In the genomic region with DNA sequence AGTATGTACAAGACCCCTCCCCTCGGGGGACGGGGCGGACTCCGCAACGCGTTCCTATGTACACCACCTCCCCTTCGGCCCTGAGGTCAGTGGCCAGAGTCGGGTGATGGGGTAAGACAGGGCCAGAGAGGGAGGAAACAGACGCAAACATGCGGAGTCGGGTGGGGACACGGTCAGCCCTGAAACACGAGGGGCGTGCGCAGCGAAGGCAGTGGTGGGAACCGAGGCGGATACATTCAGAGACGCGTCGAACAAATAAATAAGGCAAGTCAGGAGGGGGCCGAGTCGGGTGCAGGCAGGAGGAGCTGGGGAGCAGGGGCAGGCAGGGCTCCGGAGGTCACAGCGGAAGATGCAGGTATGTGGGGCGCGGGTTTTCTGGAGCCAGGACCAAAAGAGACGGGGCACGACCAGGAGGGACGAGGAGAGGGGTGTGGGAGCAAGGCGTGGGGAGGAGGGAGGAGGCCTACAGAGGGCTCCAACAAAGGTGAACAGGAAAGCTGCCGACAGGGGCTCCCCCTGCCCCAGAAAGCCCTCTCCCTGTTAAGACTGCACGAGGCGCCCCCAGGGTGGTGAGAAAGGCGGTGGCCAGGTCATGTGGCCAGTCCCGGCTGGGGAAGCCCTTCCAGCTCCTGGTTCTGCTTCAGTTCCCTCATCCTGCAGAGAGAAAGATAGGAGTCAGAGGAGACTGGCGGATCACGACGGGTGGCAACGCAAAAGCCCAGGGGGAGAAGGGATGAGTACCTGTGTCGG, we compare ENCODE assay signal across 8 cellular contexts. TPM values are rescaled to one million over a fixed set of nuclear protein-coding genes. Genes with fewer than 3 reads are reported as not detected.
DNase-seq lines count a peak whose midpoint lies in the region; ATAC-seq and TF ChIP-seq lines count a peak whose summit lies in the region.

No MANE protein-coding gene starts in this region.

- no peaks in the 10 kb centered on the region for H3K27me3 ChIP-seq in CD4-positive, alpha-beta T cell (ENCODE audit: control insufficient read depth, insufficient read depth, low read length)
- no peaks in the 10 kb centered on the region for H3K27me3 ChIP-seq in WERI-Rb-1 (ENCODE audit: insufficient read depth, low read depth, severe bottlenecking)
- no peaks in the 10 kb centered on the region for H3K27me3 ChIP-seq in esophagus muscularis mucosa
- no peaks in the 10 kb centered on the region for H3K27me3 ChIP-seq in ovary

- H3K4me3 Mint-ChIP-seq in CD4-positive, alpha-beta T cell, result peak overlapping the region; percentile 78
- H3K4me3 Mint-ChIP-seq in osteocyte (ENCODE audit: unreplicated experiment), result no peak overlapping the region

- H3K36me3 ChIP-seq in WERI-Rb-1 (peaks cover 36% of the 10 kb centered on the region), esophagus muscularis mucosa (peaks cover 19 to 49% (median 36%) of the 10 kb centered on the region in 4 donors), ovary (no peaks in the 10 kb centered on the region)

- no peak for ATAC-seq in CD4-positive, alpha-beta T cell (ENCODE audit: poor library complexity)
- ATAC-seq in HG02798 (IDR thresholded peaks at IDR 0.05; ENCODE audit: poor library complexity, unreplicated experiment) (peak; percentile 0), GM21717 (IDR thresholded peaks at IDR 0.05; ENCODE audit: unreplicated experiment) (no peak), GM21619 (IDR thresholded peaks at IDR 0.05; ENCODE audit: unreplicated experiment) (no peak)

- TF ChIP-seq POLR2A in esophagus muscularis mucosa (IDR thresholded peaks at IDR 0.05; ENCODE audit: low read depth) (no peak), ovary (IDR thresholded peaks at IDR 0.05) (no peak)

- no peak for TF ChIP-seq CTCF in CD4-positive, alpha-beta T cell (IDR thresholded peaks at IDR 0.05)
- TF ChIP-seq CTCF in WERI-Rb-1 (IDR thresholded peaks at IDR 0.05; ENCODE audit: low read depth, low read length) (no peak), esophagus muscularis mucosa (IDR thresholded peaks at IDR 0.05) (no peak), ovary (IDR thresholded peaks at IDR 0.05) (no peak), osteocyte (IDR thresholded peaks at IDR 0.05) (no peak)

- POLR2A ChIA-PET in CD4-positive, alpha-beta T cell (lab: Charles Lee), result interaction anchor here (0.6 to 9.8 kb wide), 20 partner anchors 11 to 1123 kb away, joined by 3 to 350 read pairs (median 8); a partner anchor contains a TSS

- CTCF ChIA-PET in CD4-positive, alpha-beta T cell (lab: Charles Lee), result interaction anchor here (0.8 to 3.3 kb wide), 10 partner anchors 15 to 223 kb away, joined by 3 to 21 read pairs (median 4); a partner anchor contains a TSS

- H3K4me3 ChIP-seq in WERI-Rb-1 (ENCODE audit: low read depth, low read length) (peak overlapping the region; percentile 65), esophagus muscularis mucosa (peak overlapping the region; percentile 76 to 86 (median 78)), ovary (peak overlapping the region; percentile 81)

- DNase-seq in CD4-positive, alpha-beta T cell, result peak in 6 of 10 experiments; percentile 18 to 37 (median 31)
- peak; percentile 44 for DNase-seq in WERI-Rb-1
- DNase-seq in esophagus muscularis mucosa (ENCODE audit: extremely low spot score), result no peak
- peak in 1 of 5 donors; percentile 43 for DNase-seq in ovary
- DNase-seq in osteocyte (ENCODE audit: extremely low spot score, unreplicated experiment), result no peak

- H3K27ac Mint-ChIP-seq in CD4-positive, alpha-beta T cell, result no peak overlapping the region
- no peak overlapping the region for H3K27ac Mint-ChIP-seq in osteocyte (ENCODE audit: unreplicated experiment)

- no peak for TF ChIP-seq EP300 in esophagus muscularis mucosa (IDR thresholded peaks at IDR 0.05)
- TF ChIP-seq EP300 in ovary (IDR thresholded peaks at IDR 0.05), result no peak

- intact Hi-C loops in CD4-positive, alpha-beta T cell (cut with DNase I, micrococcal nuclease), result loop anchor here (1.0 to 10.0 kb wide), 5 partner anchors 29 to 604 kb away; a partner anchor contains a TSS
- intact Hi-C loops in esophagus muscularis mucosa (cut with DNase I) (no loop called here), ovary (cut with DNase I) (no loop called here)

- H3K4me1 ChIP-seq in esophagus muscularis mucosa, result peaks cover 38 to 52% (median 47%) of the 10 kb centered on the region in 4 donors
- H3K4me1 ChIP-seq in ovary (ENCODE audit: insufficient read depth), result peaks cover 8% of the 10 kb centered on the region

- H3K36me3 Mint-ChIP-seq in CD4-positive, alpha-beta T cell (ENCODE audit: low read depth), result peaks cover 37% of the 10 kb centered on the region
- peaks cover 20% of the 10 kb centered on the region for H3K36me3 Mint-ChIP-seq in osteocyte (ENCODE audit: unreplicated experiment)

- no peaks in the 10 kb centered on the region for H3K9me3 ChIP-seq in CD4-positive, alpha-beta T cell (ENCODE audit: control insufficient read depth, low read length)
- H3K9me3 ChIP-seq in WERI-Rb-1 (ENCODE audit: severe bottlenecking) (no peaks in the 10 kb centered on the region), esophagus muscularis mucosa (no peaks in the 10 kb centered on the region), ovary (no peaks in the 10 kb centered on the region)

- H3K27ac ChIP-seq in CD4-positive, alpha-beta T cell (ENCODE audit: low read depth, low read length), result peak overlapping the region; percentile 87
- H3K27ac ChIP-seq in WERI-Rb-1, result peak overlapping the region; percentile 91
- peak overlapping the region; percentile 91 to 97 (median 95) for H3K27ac ChIP-seq in esophagus muscularis mucosa (replicated peaks in 1 of 4)
- peak overlapping the region in 1 of 2 donors; percentile 99 for H3K27ac ChIP-seq in ovary

- no peaks in the 10 kb centered on the region for H3K9me3 Mint-ChIP-seq in CD4-positive, alpha-beta T cell
- H3K9me3 Mint-ChIP-seq in osteocyte (ENCODE audit: unreplicated experiment), result no peaks in the 10 kb centered on the region

- WGBS in esophagus muscularis mucosa, result 12% methylated on average over 31 of the region's 41 CpGs
- 8 to 14% (median 11%) methylated on average over 41 of the region's 41 CpGs for WGBS in ovary, 3 donors

- H3K4me1 Mint-ChIP-seq in CD4-positive, alpha-beta T cell (ENCODE audit: low read depth), result peaks cover 13% of the 10 kb centered on the region
- H3K4me1 Mint-ChIP-seq in osteocyte (ENCODE audit: unreplicated experiment), result peaks cover 35% of the 10 kb centered on the region

- H3K27me3 Mint-ChIP-seq in CD4-positive, alpha-beta T cell, result no peaks in the 10 kb centered on the region
- H3K27me3 Mint-ChIP-seq in osteocyte (ENCODE audit: unreplicated experiment), result no peaks in the 10 kb centered on the region

RNA-seq across cellular contexts. Expression of a gene that starts 0.7 kb away (rescaled TPM):
- 10 to 100 TPM; 30.2 to 30.9 TPM for total RNA-seq in CD4-positive, alpha-beta T cell
- 10 to 100 TPM; 45.5 to 74.7 (median 63.6) TPM for total RNA-seq in esophagus muscularis mucosa
- total RNA-seq in ovary, result 10 to 100 TPM; 30.4 to 55.2 (median 38.6) TPM
- 10 to 100 TPM; 31.7 to 60.6 TPM for polyA plus RNA-seq in ovary
- 90.8 and 92.9 TPM in 2 replicates for total RNA-seq in osteocyte

RNA-seq across cellular contexts. Expression of a gene that starts 17.4 kb away (rescaled TPM):
- total RNA-seq in CD4-positive, alpha-beta T cell, result 10 to 100 TPM; 17.2 to 20.5 TPM
- total RNA-seq in esophagus muscularis mucosa (1 to 10 TPM; 1.2 to 7.2 (median 2.1) TPM), ovary (1 to 10 TPM; 2.5 to 6.1 (median 4.1) TPM), osteocyte (9.4 and 9.5 TPM in 2 replicates)
- polyA plus RNA-seq in ovary, result 1 to 10 TPM; 1.8 to 5.0 TPM

RNA-seq across cellular contexts. Expression of a gene that starts 19.1 kb away (rescaled TPM):
- total RNA-seq in CD4-positive, alpha-beta T cell, result 10 to 100 TPM; 41.6 to 51.3 TPM
- total RNA-seq in esophagus muscularis mucosa (10 to 100 TPM; 24.0 to 48.2 (median 28.4) TPM), ovary (10 to 100 TPM; 10.2 to 71.2 (median 35.7) TPM), osteocyte (69.4 and 83.5 TPM in 2 replicates)
- polyA plus RNA-seq in ovary, result 10 to 100 TPM; 21.6 to 33.0 TPM

RNA-seq across cellular contexts. Expression of a gene that starts 20.0 kb away (rescaled TPM):
- total RNA-seq in CD4-positive, alpha-beta T cell, result 100 to 1,000 TPM; 349 to 362 TPM
- total RNA-seq in esophagus muscularis mucosa (1,000 to 10,000 TPM; 1,019 to 1,635 (median 1,341) TPM), ovary (100 to 1,000 TPM; 201 to 415 (median 323) TPM), osteocyte (509 and 514 TPM in 2 replicates)
- polyA plus RNA-seq in ovary, result 100 to 1,000 TPM; 254 to 542 TPM

RNA-seq across cellular contexts. Expression of a gene that starts 28.3 kb away (rescaled TPM):
- 10 to 100 TPM; 59.3 to 62.8 TPM for total RNA-seq in CD4-positive, alpha-beta T cell
- 10 to 100 TPM; 59.8 to 96.3 (median 69.5) TPM for total RNA-seq in esophagus muscularis mucosa
- 10 to 100 TPM; 22.7 to 89.6 (median 78.1) TPM for total RNA-seq in ovary
- polyA plus RNA-seq in ovary, result 100 to 1,000 TPM in 1 of 2 donors, 10 to 100 TPM in 1; 91.8 to 221 TPM
- 105 and 115 TPM in 2 replicates for total RNA-seq in osteocyte

Comparison
In these comparisons a context has a peak if more than half of its experiments do, and no peak if none do; other contexts are left out.
1. DNase-seq: peak in CD4-positive, alpha-beta T cell (6 of 10) and WERI-Rb-1 (single experiment); none in esophagus muscularis mucosa (single experiment) and osteocyte (single experiment).
2. intact Hi-C loops: an anchor here in CD4-positive, alpha-beta T cell (1.0 to 10.0 kb wide); none called in esophagus muscularis mucosa and ovary.
3. Peak in every context shown above with its lines, with median percentiles within 50 percentile points of each other: H3K4me3 ChIP-seq.